ENCODE assay signal across 22 cellular contexts in the genomic region with DNA sequence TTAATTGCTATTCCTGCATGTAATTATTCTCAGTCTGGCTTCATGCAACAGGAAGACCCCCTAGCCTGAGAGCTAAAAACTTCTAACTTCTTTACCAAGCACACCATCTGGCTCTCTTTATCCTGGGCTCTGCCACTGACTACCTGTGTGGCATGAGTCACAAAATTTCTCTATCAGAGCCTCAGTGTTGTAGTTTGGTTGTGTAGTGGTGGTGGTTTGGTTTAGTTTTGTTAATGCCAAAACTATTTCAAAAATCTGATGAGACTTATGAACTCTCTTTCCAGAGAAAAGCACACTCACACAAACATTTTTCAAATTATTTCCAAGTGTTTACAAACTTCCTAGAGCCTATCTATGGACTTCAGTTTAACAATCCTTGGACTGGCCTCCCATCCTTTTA. TPM values are rescaled to one million over a fixed set of nuclear protein-coding genes. Genes with fewer than 3 reads are reported as not detected.
DNase-seq lines count a peak whose midpoint lies in the region; ATAC-seq and TF ChIP-seq lines count a peak whose summit lies in the region.
"Had no signal": no experiment of that assay in that cellular context is flagged by ENCODE, and none has a peak within 500 bp of the region (broad histone marks: within the 10 kb centered on the region; RNA-seq: fewer than 3 reads in every experiment).

No MANE protein-coding gene starts in this region.

- no peak for ATAC-seq in HG03045 (IDR thresholded peaks at IDR 0.05; ENCODE audit: unreplicated experiment)
- no peak for ATAC-seq in HG03159 (IDR thresholded peaks at IDR 0.05; ENCODE audit: unreplicated experiment)

- peaks cover 49% of the 10 kb centered on the region for H3K4me1 Mint-ChIP-seq in HFFc6 (ENCODE audit: low read depth)
- H3K4me1 Mint-ChIP-seq in mesothelial cell of epicardium = no peaks in the 10 kb centered on the region

- H3K27ac Mint-ChIP-seq in HFFc6 (peak overlapping the region; percentile 75), mesothelial cell of epicardium (no peak overlapping the region)

- H3K27me3 Mint-ChIP-seq in HFFc6 (ENCODE audit: insufficient read depth) (peaks cover 4% of the 10 kb centered on the region), mesothelial cell of epicardium (ENCODE audit: low read depth) (peaks cover 2% of the 10 kb centered on the region)

- in situ Hi-C loops in astrocyte of the cerebellum (cut with HindIII; ENCODE audit: low sequenced_read_pairs) = loop anchor here (10.0 kb wide), 1 partner anchor 418 kb away; no protein-coding TSS in a partner anchor

- no peak overlapping the region for H3K4me3 ChIP-seq in astrocyte of the cerebellum (ENCODE audit: low read depth, low read length)
- H3K4me3 ChIP-seq: ascending aorta, BLaER1, sigmoid colon, transverse colon had no signal

- DNase-seq in AG08396 (ENCODE audit: low spot score) = peak; percentile 62
- peak; percentile 80 for DNase-seq in HFFc6
- DNase-seq in astrocyte of the cerebellum (ENCODE audit: low read depth) = peak; percentile 79
- peak; percentile 45 for DNase-seq in hepatic stellate cell (ENCODE audit: low spot score)
- no peak for DNase-seq in stimulated activated CD4-positive, alpha-beta T cell treated with anti-CD3 and anti-CD28 coated beads, Interleukin-2, amount 100 ng/mL, for 24 hours
- DNase-seq in mesothelial cell of epicardium (ENCODE audit: low spot score in 2 of 2, unreplicated experiment in 2 of 2) = no peak
- DNase-seq: activated CD4-positive, alpha-beta T cell treated with anti-CD3 and anti-CD28 coated beads, Interleukin-2, amount 10 ng/mL, durations not matched to agents 7 days and 5 days; DMS79 treated with DMSO at 0.1 percent for 48 hours; effector CD8-positive, alpha-beta T cell; H7; NCI-H1092; NCI-H2171; nucleus accumbens; SIG-M5; sigmoid colon; stimulated activated CD4-positive, alpha-beta T cell treated with anti-CD3 and anti-CD28 coated beads, Interleukin-4, amount 100 ng/mL, for 4 hours; T-helper 9 cell; transverse colon had no signal

- TF ChIP-seq CTCF in HFFc6 (IDR thresholded peaks at IDR 0.05) (no peak), astrocyte of the cerebellum (IDR thresholded peaks at IDR 0.05; ENCODE audit: low read depth, low read length, missing control alignments) (no peak), mesothelial cell of epicardium (IDR thresholded peaks at IDR 0.05; ENCODE audit: unreplicated experiment) (no peak)

- H3K4me3 Mint-ChIP-seq in HFFc6 (peak overlapping the region; percentile 36; the same call in 1 of the 2 replicates), mesothelial cell of epicardium (no peak overlapping the region)

- H3K36me3 Mint-ChIP-seq in HFFc6 (ENCODE audit: low read depth) (no peaks in the 10 kb centered on the region), mesothelial cell of epicardium (no peaks in the 10 kb centered on the region)

- H3K9me3 Mint-ChIP-seq in HFFc6 (no peaks in the 10 kb centered on the region), mesothelial cell of epicardium (no peaks in the 10 kb centered on the region)
- H3K9me3 Mint-ChIP-seq: activated CD4-positive, alpha-beta T cell treated with anti-CD3 and anti-CD28 coated beads, Interleukin-2, amount 10 ng/mL, durations not matched to agents 7 days and 5 days had no signal

RNA-seq across cellular contexts. Expression of gene IL17RA, which starts 7.5 kb away (rescaled TPM):
- 10 to 100 TPM; 10.5 to 14.4 (median 13.7) TPM for total RNA-seq in HFFc6 (2021; fragmentation: NEBNext Ultra II Directional; extraction: Animal tissue kit (Norgen Biotek cat#: 25700))
- 11.1 to 11.8 TPM (median 11.8 TPM) in 3 replicates for total RNA-seq in mesothelial cell of epicardium

RNA-seq across cellular contexts. Expression of gene TMEM121B, which starts 43.9 kb away (rescaled TPM):
- total RNA-seq in HFFc6 (2021; fragmentation: NEBNext Ultra II Directional; extraction: Animal tissue kit (Norgen Biotek cat#: 25700)) = under 1 TPM; 0.05 to 0.11 (median 0.07) TPM
- total RNA-seq in mesothelial cell of epicardium = 1.0 to 1.1 TPM (median 1.1 TPM) in 3 replicates

Comparison
In these comparisons a context has a peak if more than half of its experiments do, and no peak if none do; other contexts are left out.
1. DNase-seq: peak in AG08396 (single experiment), HFFc6 (single experiment), astrocyte of the cerebellum (single experiment) and hepatic stellate cell (single experiment); none in stimulated activated CD4-positive, alpha-beta T cell treated with anti-CD3 and anti-CD28 coated beads, Interleukin-2, amount 100 ng/mL, for 24 hours (0 of 2) and mesothelial cell of epicardium (0 of 2).